ENCODE assay signal across 21 cellular contexts in the genomic region with DNA sequence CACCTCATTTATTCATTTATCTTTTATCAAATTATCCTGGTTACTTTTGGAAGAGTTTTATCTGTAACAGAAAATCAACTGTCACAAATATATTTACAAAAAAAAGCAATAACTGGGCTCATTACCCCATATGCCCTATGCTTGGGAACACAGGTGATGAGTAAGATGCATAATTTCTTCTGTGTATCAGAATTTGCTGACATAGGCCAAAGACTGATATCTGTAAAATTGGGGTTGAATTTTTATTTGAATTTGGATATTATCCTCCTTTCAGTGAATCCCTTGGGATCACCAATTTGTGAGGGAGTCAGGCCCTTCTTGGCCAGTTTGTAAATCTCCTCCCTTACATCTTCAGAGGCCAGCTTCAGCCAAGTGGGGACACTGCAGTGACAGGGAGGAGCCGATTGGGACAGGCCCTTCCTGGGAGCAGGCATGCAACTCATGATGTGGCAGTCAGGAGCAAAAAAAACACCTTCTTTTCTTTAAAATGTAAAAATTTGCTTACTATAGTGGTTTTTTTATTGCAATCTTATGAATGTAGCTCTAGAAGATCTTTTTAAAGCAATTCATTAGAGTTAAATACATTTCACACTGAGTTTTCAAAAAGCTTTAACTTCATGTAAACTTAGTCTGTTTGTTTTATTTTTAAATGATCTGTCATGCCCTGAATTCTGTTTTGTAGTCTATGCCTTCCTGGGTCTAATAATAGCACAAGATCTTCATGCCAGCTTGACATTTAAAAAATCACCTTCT.
DNase-seq lines count a peak whose midpoint lies in the region; ATAC-seq and TF ChIP-seq lines count a peak whose summit lies in the region.
"Had no signal": no experiment of that assay in that cellular context is flagged by ENCODE, and none has a peak within 500 bp of the region (broad histone marks: within the 10 kb centered on the region; RNA-seq: fewer than 3 reads in every experiment).

No MANE protein-coding gene starts in this region.

- H3K27ac Mint-ChIP-seq in neural crest cell (ENCODE audit: unreplicated experiment) = peak overlapping the region; percentile 59
- H3K27ac Mint-ChIP-seq in activated naive CD4-positive, alpha-beta T cell treated with anti-CD3 and anti-CD28 coated beads for 36 hours = no peak overlapping the region
- H3K27ac Mint-ChIP-seq: H9 had no signal

- no peak overlapping the region for H3K4me3 Mint-ChIP-seq in neural crest cell
- H3K4me3 Mint-ChIP-seq in activated naive CD4-positive, alpha-beta T cell treated with anti-CD3 and anti-CD28 coated beads for 36 hours = no peak overlapping the region
- H3K4me3 Mint-ChIP-seq: activated T-cell treated with anti-CD3 and anti-CD28 coated beads, Interleukin-2, amount 50 U/mL, for 4 hours; dendritic cell treated with granulocyte-macrophage colony-stimulating factor and Interleukin-4, amounts not matched to agents 40 ng/mL and 50 ng/mL, for 4 days; H9 had no signal

- H3K4me1 ChIP-seq in BLaER1 = peaks cover 44% of the 10 kb centered on the region
- no peaks in the 10 kb centered on the region; the same call in 1 of the 2 replicates for H3K4me1 ChIP-seq in HAP-1
- H3K4me1 ChIP-seq in cardiac muscle cell (ENCODE audit: low read depth) = peaks cover 19% of the 10 kb centered on the region

- peak overlapping the region; percentile 72 for H3K4me2 ChIP-seq in BLaER1

- peak overlapping the region; percentile 50 for H3K27ac ChIP-seq in BLaER1
- H3K27ac ChIP-seq in cardiac muscle cell = peak overlapping the region; percentile 52

- no peaks in the 10 kb centered on the region for H3K36me3 ChIP-seq in BLaER1
- no peaks in the 10 kb centered on the region for H3K36me3 ChIP-seq in HAP-1 (replicated peaks)
- no peaks in the 10 kb centered on the region for H3K36me3 ChIP-seq in cardiac muscle cell

- no peaks in the 10 kb centered on the region for H3K27me3 Mint-ChIP-seq in neural crest cell (ENCODE audit: low read depth)
- no peaks in the 10 kb centered on the region for H3K27me3 Mint-ChIP-seq in activated naive CD4-positive, alpha-beta T cell treated with anti-CD3 and anti-CD28 coated beads for 36 hours (ENCODE audit: low read depth)
- H3K27me3 Mint-ChIP-seq: dendritic cell treated with granulocyte-macrophage colony-stimulating factor and Interleukin-4, amounts not matched to agents 40 ng/mL and 50 ng/mL, for 4 days had no signal

- in situ Hi-C loops in HAP-1 (cut with MboI; ENCODE audit: low sequenced_read_pairs) = no loop called here

- DNase-seq in HAP-1 (ENCODE audit: low spot score in 2 of 2) = peak; percentile 31 to 37
- no peak for DNase-seq in cardiac muscle cell (ENCODE audit: low read depth in 1 of 2, low spot score in 1 of 2)
- no peak for DNase-seq in neural crest cell (ENCODE audit: low read depth, low spot score)
- DNase-seq in activated CD8-positive, alpha-beta memory T cell treated with anti-CD3 and anti-CD28 coated beads, Interleukin-2, amount 50 U/mL, for 48 hours = no peak
- DNase-seq in sciatic nerve (ENCODE audit: low spot score) = no peak
- DNase-seq in activated naive CD4-positive, alpha-beta T cell treated with anti-CD3 and anti-CD28 coated beads for 36 hours = no peak
- DNase-seq: activated CD8-positive, alpha-beta memory T cell treated with anti-CD3 and anti-CD28 coated beads for 24 hours; activated naive CD4-positive, alpha-beta T cell; activated T-cell treated with anti-CD3 and anti-CD28 coated beads, Interleukin-2, amount 50 U/mL, for 4 hours; amygdala; EL; H9; head of caudate nucleus; NCI-H748 treated with DMSO at 0.1 percent for 48 hours; SHP77; sigmoid colon; T-helper 1 cell had no signal

- H3K27me3 ChIP-seq in BLaER1 (no peaks in the 10 kb centered on the region), HAP-1 (ENCODE audit: low read depth) (no peaks in the 10 kb centered on the region), cardiac muscle cell (no peaks in the 10 kb centered on the region)
- H3K27me3 ChIP-seq: sigmoid colon had no signal

- H3K9me3 Mint-ChIP-seq in neural crest cell = no peaks in the 10 kb centered on the region
- H3K9me3 Mint-ChIP-seq in activated naive CD4-positive, alpha-beta T cell treated with anti-CD3 and anti-CD28 coated beads for 36 hours = no peaks in the 10 kb centered on the region
- H3K9me3 Mint-ChIP-seq: activated T-cell treated with anti-CD3 and anti-CD28 coated beads, Interleukin-2, amount 50 U/mL, for 4 hours; CD14-positive monocyte; dendritic cell treated with granulocyte-macrophage colony-stimulating factor and Interleukin-4, amounts not matched to agents 40 ng/mL and 50 ng/mL, for 4 days; H9 had no signal

- H3K9me3 ChIP-seq in BLaER1 = no peaks in the 10 kb centered on the region; the same call in 1 of the 2 replicates
- H3K9me3 ChIP-seq in HAP-1 = no peaks in the 10 kb centered on the region
- H3K9me3 ChIP-seq in cardiac muscle cell (ENCODE audit: low read depth) = no peaks in the 10 kb centered on the region
- H3K9me3 ChIP-seq: sigmoid colon had no signal

- CTCF ChIA-PET in activated naive CD4-positive, alpha-beta T cell treated with anti-CD3 and anti-CD28 coated beads for 36 hours (lab: Charles Lee) = no interaction called here

- H3K4me1 Mint-ChIP-seq in neural crest cell = peaks cover 22% of the 10 kb centered on the region
- H3K4me1 Mint-ChIP-seq in activated naive CD4-positive, alpha-beta T cell treated with anti-CD3 and anti-CD28 coated beads for 36 hours (ENCODE audit: low read depth) = no peaks in the 10 kb centered on the region
- H3K4me1 Mint-ChIP-seq: H9 had no signal

- H3K4me3 ChIP-seq in BLaER1 (no peak overlapping the region), HAP-1 (no peak overlapping the region), cardiac muscle cell (no peak overlapping the region)
- H3K4me3 ChIP-seq: sigmoid colon had no signal

- intact Hi-C loops in sciatic nerve (cut with DNase I) = no loop called here
- intact Hi-C loops in activated naive CD4-positive, alpha-beta T cell treated with anti-CD3 and anti-CD28 coated beads for 36 hours (cut with micrococcal nuclease) = no loop called here

- no peaks in the 10 kb centered on the region for H4K20me1 ChIP-seq in BLaER1

- no peak overlapping the region for H3K9ac ChIP-seq in BLaER1

- peaks cover 3% of the 10 kb centered on the region for H3K36me3 Mint-ChIP-seq in neural crest cell (ENCODE audit: low read depth)
- H3K36me3 Mint-ChIP-seq in activated naive CD4-positive, alpha-beta T cell treated with anti-CD3 and anti-CD28 coated beads for 36 hours (ENCODE audit: low read depth) = peaks cover 35% of the 10 kb centered on the region

- no peak for ATAC-seq in sciatic nerve
- no peak for ATAC-seq in HG03432 (IDR thresholded peaks at IDR 0.05; ENCODE audit: unreplicated experiment)
- ATAC-seq: activated T-cell treated with anti-CD3 and anti-CD28 coated beads, Interleukin-2, amount 50 U/mL, for 4 hours had no signal

- TF ChIP-seq CTCF in cardiac muscle cell (IDR thresholded peaks at IDR 0.05; ENCODE audit: low read depth, low read length) (no peak), neural crest cell (conservative IDR thresholded peaks at IDR 0.05) (no peak)

Comparison
In these comparisons a context has a peak if more than half of its experiments do, and no peak if none do; other contexts are left out.
1. DNase-seq: peak in HAP-1 (2 of 2); none in cardiac muscle cell (0 of 2), neural crest cell (single experiment), activated CD8-positive, alpha-beta memory T cell treated with anti-CD3 and anti-CD28 coated beads, Interleukin-2, amount 50 U/mL, for 48 hours (single experiment), sciatic nerve (single experiment) and activated naive CD4-positive, alpha-beta T cell treated with anti-CD3 and anti-CD28 coated beads for 36 hours (single experiment).